ENCODE assay signal across 13 cellular contexts in the genomic region with DNA sequence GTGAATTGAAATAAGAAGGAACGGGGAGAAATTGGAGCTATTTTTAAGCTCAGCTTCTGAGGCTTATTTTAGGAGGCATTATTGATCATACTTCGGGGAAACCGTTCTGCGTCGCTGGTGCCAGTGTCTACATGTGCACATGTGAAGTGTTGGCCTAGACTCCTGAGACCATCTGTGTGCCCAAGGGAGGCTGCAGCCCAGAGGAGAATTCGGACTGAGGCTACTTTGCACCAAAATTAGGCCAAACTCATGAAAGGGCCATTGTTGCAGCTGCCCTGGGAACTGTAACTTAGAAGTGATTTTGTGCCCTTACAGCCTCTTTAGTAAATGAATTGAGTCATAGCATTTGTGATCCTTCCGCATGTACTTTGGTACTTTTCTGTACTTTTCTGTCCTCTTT.
A peak's percentile ranks its signal among the peaks of the same experiment; 100 is the strongest.
DNase-seq lines count a peak whose midpoint lies in the region; ATAC-seq and TF ChIP-seq lines count a peak whose summit lies in the region.
"Had no signal": no experiment of that assay in that cellular context is flagged by ENCODE, and none has a peak within 500 bp of the region (broad histone marks: within the 10 kb centered on the region; RNA-seq: fewer than 3 reads in every experiment).

No MANE protein-coding gene starts in this region.

- peaks cover 12% of the 10 kb centered on the region for H3K9me3 Mint-ChIP-seq in glutamatergic neuron (ENCODE audit: unreplicated experiment)
- H3K9me3 Mint-ChIP-seq in stimulated activated effector memory CD8-positive, alpha-beta T cell treated with anti-CD3 and anti-CD28 coated beads, Interleukin-12 subunit alpha, Interleukin-12 subunit beta, amount 100 ng/mL, for 72 hours, result no peaks in the 10 kb centered on the region

- H3K27ac ChIP-seq in angular gyrus (ENCODE audit: low read depth, low read length), result peak overlapping the region; percentile 9
- H3K27ac ChIP-seq: KMS-11, Peyer's patch had no signal

- H3K27me3 Mint-ChIP-seq in glutamatergic neuron (ENCODE audit: unreplicated experiment), result peaks cover 11% of the 10 kb centered on the region

- no peak for TF ChIP-seq CTCF in glutamatergic neuron (IDR thresholded peaks at IDR 0.05; ENCODE audit: partially characterized antibody, unreplicated experiment)

- no peaks in the 10 kb centered on the region for H3K36me3 Mint-ChIP-seq in glutamatergic neuron (ENCODE audit: unreplicated experiment)
- H3K36me3 Mint-ChIP-seq in stimulated activated effector memory CD8-positive, alpha-beta T cell treated with anti-CD3 and anti-CD28 coated beads, Interleukin-12 subunit alpha, Interleukin-12 subunit beta, amount 100 ng/mL, for 72 hours, result no peaks in the 10 kb centered on the region

- peaks cover 35% of the 10 kb centered on the region for H3K4me1 Mint-ChIP-seq in glutamatergic neuron (ENCODE audit: low read depth, unreplicated experiment)
- peaks cover 24% of the 10 kb centered on the region for H3K4me1 Mint-ChIP-seq in stimulated activated effector memory CD8-positive, alpha-beta T cell treated with anti-CD3 and anti-CD28 coated beads, Interleukin-12 subunit alpha, Interleukin-12 subunit beta, amount 100 ng/mL, for 72 hours

- peak; percentile 50 for DNase-seq in COLO829 (ENCODE audit: low spot score)
- DNase-seq in glutamatergic neuron, result peak; percentile 32
- DNase-seq in stimulated activated effector memory CD8-positive, alpha-beta T cell treated with anti-CD3 and anti-CD28 coated beads, Interleukin-12 subunit alpha, Interleukin-12 subunit beta, amount 100 ng/mL, for 72 hours (ENCODE audit: low spot score in 2 of 2), result no peak
- DNase-seq in stimulated activated CD4-positive, alpha-beta T cell treated with anti-CD3 and anti-CD28 coated beads, Interleukin-2, amount 100 ng/mL, for 24 hours, result no peak
- DNase-seq: BE2C, NCI-H187 treated with DMSO at 0.1 percent for 48 hours, NCI-H510A had no signal

- peak overlapping the region; percentile 75 for H3K4me3 Mint-ChIP-seq in glutamatergic neuron (ENCODE audit: unreplicated experiment)
- no peak overlapping the region for H3K4me3 Mint-ChIP-seq in stimulated activated effector memory CD8-positive, alpha-beta T cell treated with anti-CD3 and anti-CD28 coated beads, Interleukin-12 subunit alpha, Interleukin-12 subunit beta, amount 100 ng/mL, for 72 hours

- peak overlapping the region; percentile 98 for H3K27ac Mint-ChIP-seq in glutamatergic neuron (ENCODE audit: unreplicated experiment)
- peak overlapping the region; percentile 50 for H3K27ac Mint-ChIP-seq in stimulated activated effector memory CD8-positive, alpha-beta T cell treated with anti-CD3 and anti-CD28 coated beads, Interleukin-12 subunit alpha, Interleukin-12 subunit beta, amount 100 ng/mL, for 72 hours

- no peak for ATAC-seq in stimulated activated effector memory CD8-positive, alpha-beta T cell treated with anti-CD3 and anti-CD28 coated beads, Interleukin-12 subunit alpha, Interleukin-12 subunit beta, amount 100 ng/mL, for 72 hours
- ATAC-seq in GM18909 (IDR thresholded peaks at IDR 0.05; ENCODE audit: poor library complexity, unreplicated experiment), result no peak
- no peak for ATAC-seq in GM18868 (IDR thresholded peaks at IDR 0.05; ENCODE audit: unreplicated experiment)
- ATAC-seq: HepG2 had no signal

Comparison
In these comparisons a context has a peak if more than half of its experiments do, and no peak if none do; other contexts are left out.
1. DNase-seq: peak in COLO829 (single experiment) and glutamatergic neuron (single experiment); none in stimulated activated effector memory CD8-positive, alpha-beta T cell treated with anti-CD3 and anti-CD28 coated beads, Interleukin-12 subunit alpha, Interleukin-12 subunit beta, amount 100 ng/mL, for 72 hours (0 of 2) and stimulated activated CD4-positive, alpha-beta T cell treated with anti-CD3 and anti-CD28 coated beads, Interleukin-2, amount 100 ng/mL, for 24 hours (0 of 2).